Comparison of ENCODE assay signal across 21 cellular contexts in genomic region chrX:69318651-69319305, GRCh38.
"Had no signal": no experiment of that assay in that cellular context is flagged by ENCODE, and none has a peak within 500 bp of the region (broad histone marks: within the 10 kb centered on the region; RNA-seq: fewer than 3 reads in every experiment).

No MANE protein-coding gene starts in this region.

- H3K27me3 Mint-ChIP-seq: activated CD4-positive, alpha-beta T cell treated with anti-CD3 and anti-CD28 coated beads for 36 hours; activated naive CD8-positive, alpha-beta T cell; stimulated activated naive CD8-positive, alpha-beta T cell treated with anti-CD3 and anti-CD28 coated beads, Interleukin-15, Interleukin-2, amounts not matched to agents 100 ng/mL and 50 ng/mL, for 24 hours had no signal

- H3K9me3 ChIP-seq: body of pancreas, ovary, right lobe of liver, suprapubic skin, transverse colon had no signal

- H3K27ac ChIP-seq: body of pancreas, neural progenitor cell, ovary, right lobe of liver, suprapubic skin, transverse colon had no signal

- H3K4me1 Mint-ChIP-seq: activated CD4-positive, alpha-beta T cell treated with anti-CD3 and anti-CD28 coated beads for 36 hours had no signal

- ATAC-seq: activated CD4-positive, alpha-beta T cell treated with anti-CD3 and anti-CD28 coated beads for 36 hours; body of pancreas; left colon; right lobe of liver had no signal

- H3K9me3 Mint-ChIP-seq: naive B cell; neural progenitor cell; stimulated activated naive CD8-positive, alpha-beta T cell treated with anti-CD3 and anti-CD28 coated beads, Interleukin-15, Interleukin-2, amounts not matched to agents 100 ng/mL and 50 ng/mL, for 24 hours had no signal

- H3K4me3 Mint-ChIP-seq: activated CD4-positive, alpha-beta T cell treated with anti-CD3 and anti-CD28 coated beads for 36 hours; activated naive CD8-positive, alpha-beta T cell; naive B cell; neural progenitor cell; stimulated activated naive CD8-positive, alpha-beta T cell treated with anti-CD3 and anti-CD28 coated beads, Interleukin-15, Interleukin-2, amounts not matched to agents 100 ng/mL and 50 ng/mL, for 24 hours had no signal

- DNase-seq: activated CD4-positive, alpha-beta T cell treated with anti-CD3 and anti-CD28 coated beads for 36 hours; activated CD4-positive, alpha-beta T cell treated with anti-CD3 and anti-CD28 coated beads, Interleukin-2, amount 50 U/mL, for 48 hours; activated T-cell treated with anti-CD3 and anti-CD28 coated beads for 4 hours; body of pancreas; central memory CD4-positive, alpha-beta T cell; cortex of kidney; effector CD4-positive, alpha-beta T cell; left colon; naive B cell; ovary; right lobe of liver; small intestine; stimulated activated CD4-positive, alpha-beta T cell treated with anti-CD3 and anti-CD28 coated beads, Interleukin-15, amount 100 ng/mL, for 24 hours; stimulated activated CD4-positive, alpha-beta T cell treated with anti-CD3 and anti-CD28 coated beads, Interleukin-2, amount 100 ng/mL, for 48 hours; SW 1271; T-helper 2 cell; transverse colon had no signal

- H3K36me3 ChIP-seq: neural progenitor cell, ovary, right lobe of liver, suprapubic skin, transverse colon had no signal

- H3K4me1 ChIP-seq: body of pancreas, right lobe of liver, suprapubic skin, transverse colon had no signal

- H3K4me2 ChIP-seq: neural progenitor cell had no signal

- H3K27ac Mint-ChIP-seq: activated CD4-positive, alpha-beta T cell treated with anti-CD3 and anti-CD28 coated beads for 36 hours; activated naive CD8-positive, alpha-beta T cell; naive B cell; stimulated activated naive CD8-positive, alpha-beta T cell treated with anti-CD3 and anti-CD28 coated beads, Interleukin-15, Interleukin-2, amounts not matched to agents 100 ng/mL and 50 ng/mL, for 24 hours had no signal

- H3K4me3 ChIP-seq: body of pancreas, neural progenitor cell, ovary, right lobe of liver, suprapubic skin, transverse colon had no signal

- H3K36me3 Mint-ChIP-seq: activated naive CD8-positive, alpha-beta T cell; naive B cell; neural progenitor cell had no signal

- H2AFZ ChIP-seq: neural progenitor cell had no signal

- H3K27me3 ChIP-seq: body of pancreas, neural progenitor cell, ovary, right lobe of liver, suprapubic skin, transverse colon had no signal
